In the genomic region with DNA sequence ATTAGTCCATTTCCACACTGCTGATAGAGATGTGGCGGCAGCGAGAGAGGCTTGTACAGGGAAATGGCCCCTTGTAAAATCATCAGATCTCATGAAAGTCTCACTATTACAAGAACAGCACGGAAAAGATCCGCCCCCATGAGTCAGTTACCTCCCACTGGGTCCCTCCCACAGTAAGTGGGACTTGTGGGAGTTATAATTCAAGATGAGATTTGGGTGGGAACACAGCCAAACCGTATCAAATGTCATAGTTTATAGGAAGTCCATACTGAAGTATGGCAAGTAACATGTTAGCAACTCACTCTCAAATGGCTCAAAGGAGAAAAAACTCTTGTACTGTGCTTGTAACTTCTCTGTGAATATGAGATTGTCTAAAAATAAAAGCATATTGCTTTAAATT, we compare ENCODE assay signal across 10 cellular contexts. TPM values are rescaled to one million over a fixed set of nuclear protein-coding genes. Genes with fewer than 3 reads are reported as not detected.
DNase-seq lines count a peak whose midpoint lies in the region; ATAC-seq and TF ChIP-seq lines count a peak whose summit lies in the region.
"Had no signal": no experiment of that assay in that cellular context is flagged by ENCODE, and none has a peak within 500 bp of the region (broad histone marks: within the 10 kb centered on the region; RNA-seq: fewer than 3 reads in every experiment).

No MANE protein-coding gene starts in this region.

- peak overlapping the region; percentile 15 for H3K27ac Mint-ChIP-seq in neural crest cell (ENCODE audit: unreplicated experiment)

- H3K9me3 Mint-ChIP-seq in neural crest cell: no peaks in the 10 kb centered on the region

- DNase-seq in GM04504 (ENCODE audit: low read depth) (peak; percentile 21), NCI-H1105 (lab: John Stamatoyannopoulos, UW) (peak; percentile 22), astrocyte of the cerebellum (ENCODE audit: low read depth) (peak; percentile 90), neural crest cell (ENCODE audit: low read depth, low spot score) (no peak), COLO668 (lab: John Stamatoyannopoulos, UW; ENCODE audit: unreplicated experiment) (no peak)
- DNase-seq: hippocampal formation had no signal

- no peak overlapping the region for H3K4me3 Mint-ChIP-seq in neural crest cell

- peaks cover 11% of the 10 kb centered on the region for H3K4me1 Mint-ChIP-seq in neural crest cell

- TF ChIP-seq CTCF in astrocyte of the cerebellum (IDR thresholded peaks at IDR 0.05; ENCODE audit: low read depth, low read length, missing control alignments) (no peak), neural crest cell (conservative IDR thresholded peaks at IDR 0.05) (no peak)

- in situ Hi-C loops in astrocyte of the cerebellum (cut with HindIII; ENCODE audit: low sequenced_read_pairs): no loop called here

- no peaks in the 10 kb centered on the region for H3K27me3 Mint-ChIP-seq in neural crest cell (ENCODE audit: low read depth)

- no peak for ATAC-seq in HG02981 (IDR thresholded peaks at IDR 0.05; ENCODE audit: unreplicated experiment)
- no peak for ATAC-seq in HG02763 (IDR thresholded peaks at IDR 0.05; ENCODE audit: unreplicated experiment)
- ATAC-seq in GM21515 (IDR thresholded peaks at IDR 0.05; ENCODE audit: unreplicated experiment): no peak

- H3K4me3 ChIP-seq in astrocyte of the cerebellum (ENCODE audit: low read depth, low read length): no peak overlapping the region
- H3K4me3 ChIP-seq: cardiac muscle cell had no signal

- peaks cover 17% of the 10 kb centered on the region for H3K36me3 Mint-ChIP-seq in neural crest cell (ENCODE audit: low read depth)

RNA-seq across cellular contexts. Expression of a gene that starts 56.1 kb away (rescaled TPM):
- 34.4 and 36.1 TPM in 2 replicates for total RNA-seq in neural crest cell

Comparison
In these comparisons a context has a peak if more than half of its experiments do, and no peak if none do; other contexts are left out.
1. DNase-seq: peak in GM04504 (single experiment), NCI-H1105 (single experiment) and astrocyte of the cerebellum (single experiment); none in neural crest cell (single experiment) and COLO668 (single experiment).